Comparison of ENCODE assay signal across 16 cellular contexts in the genomic region with DNA sequence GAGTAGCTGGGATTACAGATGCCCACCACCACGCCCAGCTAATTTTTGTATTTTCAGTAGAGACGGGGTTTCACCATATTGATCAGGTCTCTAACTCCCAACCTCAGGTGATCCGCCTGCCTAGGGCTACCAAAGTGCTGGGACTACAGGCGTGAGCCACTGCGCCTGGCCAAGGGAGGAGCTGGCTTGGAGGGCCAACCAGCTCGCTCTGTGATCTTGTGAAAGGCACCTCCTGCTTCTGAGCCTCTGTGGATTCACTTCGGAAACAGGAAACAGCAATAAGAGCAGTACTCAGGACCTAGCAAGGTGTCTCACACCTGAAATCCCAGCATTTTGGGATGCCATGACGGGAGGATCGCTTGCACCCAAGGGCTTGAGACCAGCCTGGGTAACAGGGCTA.
"Had no signal": no experiment of that assay in that cellular context is flagged by ENCODE, and none has a peak within 500 bp of the region (broad histone marks: within the 10 kb centered on the region; RNA-seq: fewer than 3 reads in every experiment).

No MANE protein-coding gene starts in this region.

- H3K9me3 Mint-ChIP-seq: activated CD4-positive, alpha-beta memory T cell treated with anti-CD3 and anti-CD28 coated beads for 36 hours had no signal

- H3K9me3 ChIP-seq: neutrophil, right atrium auricular region, transverse colon had no signal

- H3K27ac Mint-ChIP-seq: activated CD4-positive, alpha-beta memory T cell treated with anti-CD3 and anti-CD28 coated beads for 36 hours had no signal

- DNase-seq: activated CD4-positive, alpha-beta memory T cell treated with anti-CD3 and anti-CD28 coated beads for 36 hours; activated CD8-positive, alpha-beta memory T cell treated with anti-CD3 and anti-CD28 coated beads, Interleukin-2, amount 50 U/mL, for 4 hours; cortex of kidney; effector memory CD4-positive, alpha-beta T cell; erythroblast; kidney glomerular epithelial cell; posterior cingulate gyrus; small intestine; stimulated activated naive CD4-positive, alpha-beta T cell; substantia nigra; T-helper 2 cell; transverse colon had no signal

- H3K4me3 ChIP-seq: cardiac muscle cell, hepatocyte, right atrium auricular region, transverse colon had no signal

- H3K4me3 Mint-ChIP-seq: activated CD4-positive, alpha-beta memory T cell treated with anti-CD3 and anti-CD28 coated beads for 36 hours had no signal

- H2AFZ ChIP-seq: hepatocyte had no signal

- H3K4me2 ChIP-seq: hepatocyte had no signal

- H3K36me3 Mint-ChIP-seq: activated CD4-positive, alpha-beta memory T cell treated with anti-CD3 and anti-CD28 coated beads for 36 hours had no signal

- H3K36me3 ChIP-seq: cardiac muscle cell, neutrophil, right atrium auricular region, transverse colon had no signal

- H3K27me3 Mint-ChIP-seq: activated CD4-positive, alpha-beta memory T cell treated with anti-CD3 and anti-CD28 coated beads for 36 hours had no signal

- H3K27ac ChIP-seq: cardiac muscle cell, hepatocyte, right atrium auricular region, transverse colon had no signal

- H3K27me3 ChIP-seq: cardiac muscle cell, hepatocyte, neutrophil, right atrium auricular region, transverse colon had no signal
